ENCODE assay signal across 11 cellular contexts in genomic region chr10:30510932-30511700, GRCh38.
DNase-seq lines count a peak whose midpoint lies in the region; ATAC-seq, FAIRE-seq and TF ChIP-seq lines count a peak whose summit lies in the region.
"Had no signal": no experiment of that assay in that cellular context is flagged by ENCODE, and none has a peak within 500 bp of the region (broad histone marks: within the 10 kb centered on the region; RNA-seq: fewer than 3 reads in every experiment).

No MANE protein-coding gene starts in this region.

- no peak overlapping the region for H3K18ac ChIP-seq in mesendoderm (ENCODE audit: low read length)

- TF ChIP-seq EP300 in gastroesophageal sphincter (IDR thresholded peaks at IDR 0.05): no peak

- no peak overlapping the region for H4K5ac ChIP-seq in mesendoderm (ENCODE audit: low read length)

- H3K36me3 ChIP-seq in gastroesophageal sphincter (no peaks in the 10 kb centered on the region), mesendoderm (ENCODE audit: control insufficient read depth, insufficient read depth, low read length) (no peaks in the 10 kb centered on the region)
- H3K36me3 ChIP-seq: upper lobe of right lung had no signal

- no peak overlapping the region for H2BK15ac ChIP-seq in mesendoderm (replicated peaks; ENCODE audit: low read depth)

- TF ChIP-seq POLR2A in GM12892 (IDR thresholded peaks at IDR 0.05; ENCODE audit: low read depth, low read length) (no peak), gastroesophageal sphincter (IDR thresholded peaks at IDR 0.05) (no peak)

- no peak overlapping the region for H3K4ac ChIP-seq in mesendoderm (ENCODE audit: low read depth, low read length)

- H3K4me2 ChIP-seq in mesendoderm (ENCODE audit: low read length): no peak overlapping the region

- ATAC-seq in GM21447 (IDR thresholded peaks at IDR 0.05; ENCODE audit: unreplicated experiment) (peak; percentile 53), HG03378 (IDR thresholded peaks at IDR 0.05; ENCODE audit: unreplicated experiment) (peak; percentile 45), gastroesophageal sphincter (peak; percentile 3)
- ATAC-seq: HCT116 had no signal

- peak; percentile 14 for FAIRE-seq in GM12892 (lab: Jason Lieb, UNC)

- peak overlapping the region in 3 of 4 donors; percentile 13 to 64 (median 61) for H3K27ac ChIP-seq in gastroesophageal sphincter
- H3K27ac ChIP-seq in mesendoderm (ENCODE audit: low read depth, low read length): no peak overlapping the region
- H3K27ac ChIP-seq: upper lobe of right lung had no signal

- no peaks in the 10 kb centered on the region for H3K79me2 ChIP-seq in mesendoderm (ENCODE audit: control insufficient read depth, insufficient read depth, low read length)

- no peaks in the 10 kb centered on the region for H3K27me3 ChIP-seq in gastroesophageal sphincter
- no peaks in the 10 kb centered on the region for H3K27me3 ChIP-seq in mesendoderm (ENCODE audit: insufficient read depth, low read length, poor library complexity)
- H3K27me3 ChIP-seq: upper lobe of right lung had no signal

- no peak overlapping the region for H2AK5ac ChIP-seq in mesendoderm (ENCODE audit: low read length)

- H3K9ac ChIP-seq in mesendoderm (ENCODE audit: low read length): no peak overlapping the region

- 11 to 12% methylated on average over 2 to 4 of the region's 4 CpGs for WGBS in gastroesophageal sphincter (ENCODE audit: low coverage in 1 of 2), 2 donors
- WGBS in mesendoderm (ENCODE audit: extremely low coverage, insufficient coverage, low lambda C conversion rate): no CpG with 5 or more reads among the region's 4 CpGs

- no peak overlapping the region for H3K23ac ChIP-seq in mesendoderm (ENCODE audit: low read length)

- no peak overlapping the region for H2BK120ac ChIP-seq in mesendoderm (ENCODE audit: low read depth, low read length)

- no peaks in the 10 kb centered on the region for H3K79me1 ChIP-seq in mesendoderm (ENCODE audit: low read length)

- no peak for DNase-seq in GM12892 (ENCODE audit: insufficient read length)
- DNase-seq in mesendoderm: no peak
- no peak for DNase-seq in NCI-H1436 (lab: John Stamatoyannopoulos, UW)
- DNase-seq in mesenteric fat pad (ENCODE audit: low spot score): no peak
- DNase-seq in activated CD4-positive, alpha-beta T cell treated with anti-CD3 and anti-CD28 coated beads for 4 hours: no peak
- DNase-seq: NCI-H2081 treated with DMSO at 0.1 percent for 48 hours, upper lobe of right lung had no signal

- no peak for TF ChIP-seq CTCF in gastroesophageal sphincter (IDR thresholded peaks at IDR 0.05)

- H3K4me1 ChIP-seq in gastroesophageal sphincter (peaks cover 0 to 25% (median 4%) of the 10 kb centered on the region in 3 donors), mesendoderm (ENCODE audit: control insufficient read depth, low read depth, low read length) (no peaks in the 10 kb centered on the region)

- no peak overlapping the region for H3K56ac ChIP-seq in mesendoderm (ENCODE audit: low read length)

- no peak overlapping the region for H2BK5ac ChIP-seq in mesendoderm (ENCODE audit: low read length)

- H4K8ac ChIP-seq in mesendoderm (ENCODE audit: low read depth, low read length): no peak overlapping the region

- no peaks in the 10 kb centered on the region for H3K9me3 ChIP-seq in gastroesophageal sphincter
- H3K9me3 ChIP-seq: upper lobe of right lung had no signal

- H3K4me3 ChIP-seq in gastroesophageal sphincter (no peak overlapping the region), mesendoderm (ENCODE audit: low read length) (no peak overlapping the region)
- H3K4me3 ChIP-seq: upper lobe of right lung had no signal

Comparison
In these comparisons a context has a peak if more than half of its experiments do, and no peak if none do; other contexts are left out.
1. ATAC-seq: peak in every context shown above with its lines; median percentile 53 in GM21447; 45 in HG03378; 3 in gastroesophageal sphincter.